1 cellular context compared by ENCODE assay signal in the genomic region with DNA sequence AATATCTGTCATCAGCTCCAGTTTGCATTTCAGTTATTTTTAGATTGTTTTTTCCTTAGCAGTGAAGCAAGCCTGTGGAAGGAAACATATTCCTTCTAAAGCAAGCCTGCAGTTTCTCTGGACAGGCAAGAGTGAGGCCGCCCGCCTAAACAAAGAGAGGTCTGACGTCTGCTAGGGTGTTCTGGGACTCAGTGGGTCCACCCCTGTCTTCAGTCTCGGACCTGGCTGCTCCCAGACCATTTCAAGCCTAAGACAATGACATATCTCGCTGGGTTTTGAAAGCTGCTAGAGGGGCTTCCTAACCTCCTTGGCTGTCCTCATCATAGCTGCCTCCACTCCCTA.
TF ChIP-seq lines count a peak whose summit lies in the region.

No MANE protein-coding gene starts in this region.

TF ChIP-seq in GM23338, 12 proteins besides CTCF, POLR2A, EP300 and RAD21:
- TF ChIP-seq, protein P1, sequence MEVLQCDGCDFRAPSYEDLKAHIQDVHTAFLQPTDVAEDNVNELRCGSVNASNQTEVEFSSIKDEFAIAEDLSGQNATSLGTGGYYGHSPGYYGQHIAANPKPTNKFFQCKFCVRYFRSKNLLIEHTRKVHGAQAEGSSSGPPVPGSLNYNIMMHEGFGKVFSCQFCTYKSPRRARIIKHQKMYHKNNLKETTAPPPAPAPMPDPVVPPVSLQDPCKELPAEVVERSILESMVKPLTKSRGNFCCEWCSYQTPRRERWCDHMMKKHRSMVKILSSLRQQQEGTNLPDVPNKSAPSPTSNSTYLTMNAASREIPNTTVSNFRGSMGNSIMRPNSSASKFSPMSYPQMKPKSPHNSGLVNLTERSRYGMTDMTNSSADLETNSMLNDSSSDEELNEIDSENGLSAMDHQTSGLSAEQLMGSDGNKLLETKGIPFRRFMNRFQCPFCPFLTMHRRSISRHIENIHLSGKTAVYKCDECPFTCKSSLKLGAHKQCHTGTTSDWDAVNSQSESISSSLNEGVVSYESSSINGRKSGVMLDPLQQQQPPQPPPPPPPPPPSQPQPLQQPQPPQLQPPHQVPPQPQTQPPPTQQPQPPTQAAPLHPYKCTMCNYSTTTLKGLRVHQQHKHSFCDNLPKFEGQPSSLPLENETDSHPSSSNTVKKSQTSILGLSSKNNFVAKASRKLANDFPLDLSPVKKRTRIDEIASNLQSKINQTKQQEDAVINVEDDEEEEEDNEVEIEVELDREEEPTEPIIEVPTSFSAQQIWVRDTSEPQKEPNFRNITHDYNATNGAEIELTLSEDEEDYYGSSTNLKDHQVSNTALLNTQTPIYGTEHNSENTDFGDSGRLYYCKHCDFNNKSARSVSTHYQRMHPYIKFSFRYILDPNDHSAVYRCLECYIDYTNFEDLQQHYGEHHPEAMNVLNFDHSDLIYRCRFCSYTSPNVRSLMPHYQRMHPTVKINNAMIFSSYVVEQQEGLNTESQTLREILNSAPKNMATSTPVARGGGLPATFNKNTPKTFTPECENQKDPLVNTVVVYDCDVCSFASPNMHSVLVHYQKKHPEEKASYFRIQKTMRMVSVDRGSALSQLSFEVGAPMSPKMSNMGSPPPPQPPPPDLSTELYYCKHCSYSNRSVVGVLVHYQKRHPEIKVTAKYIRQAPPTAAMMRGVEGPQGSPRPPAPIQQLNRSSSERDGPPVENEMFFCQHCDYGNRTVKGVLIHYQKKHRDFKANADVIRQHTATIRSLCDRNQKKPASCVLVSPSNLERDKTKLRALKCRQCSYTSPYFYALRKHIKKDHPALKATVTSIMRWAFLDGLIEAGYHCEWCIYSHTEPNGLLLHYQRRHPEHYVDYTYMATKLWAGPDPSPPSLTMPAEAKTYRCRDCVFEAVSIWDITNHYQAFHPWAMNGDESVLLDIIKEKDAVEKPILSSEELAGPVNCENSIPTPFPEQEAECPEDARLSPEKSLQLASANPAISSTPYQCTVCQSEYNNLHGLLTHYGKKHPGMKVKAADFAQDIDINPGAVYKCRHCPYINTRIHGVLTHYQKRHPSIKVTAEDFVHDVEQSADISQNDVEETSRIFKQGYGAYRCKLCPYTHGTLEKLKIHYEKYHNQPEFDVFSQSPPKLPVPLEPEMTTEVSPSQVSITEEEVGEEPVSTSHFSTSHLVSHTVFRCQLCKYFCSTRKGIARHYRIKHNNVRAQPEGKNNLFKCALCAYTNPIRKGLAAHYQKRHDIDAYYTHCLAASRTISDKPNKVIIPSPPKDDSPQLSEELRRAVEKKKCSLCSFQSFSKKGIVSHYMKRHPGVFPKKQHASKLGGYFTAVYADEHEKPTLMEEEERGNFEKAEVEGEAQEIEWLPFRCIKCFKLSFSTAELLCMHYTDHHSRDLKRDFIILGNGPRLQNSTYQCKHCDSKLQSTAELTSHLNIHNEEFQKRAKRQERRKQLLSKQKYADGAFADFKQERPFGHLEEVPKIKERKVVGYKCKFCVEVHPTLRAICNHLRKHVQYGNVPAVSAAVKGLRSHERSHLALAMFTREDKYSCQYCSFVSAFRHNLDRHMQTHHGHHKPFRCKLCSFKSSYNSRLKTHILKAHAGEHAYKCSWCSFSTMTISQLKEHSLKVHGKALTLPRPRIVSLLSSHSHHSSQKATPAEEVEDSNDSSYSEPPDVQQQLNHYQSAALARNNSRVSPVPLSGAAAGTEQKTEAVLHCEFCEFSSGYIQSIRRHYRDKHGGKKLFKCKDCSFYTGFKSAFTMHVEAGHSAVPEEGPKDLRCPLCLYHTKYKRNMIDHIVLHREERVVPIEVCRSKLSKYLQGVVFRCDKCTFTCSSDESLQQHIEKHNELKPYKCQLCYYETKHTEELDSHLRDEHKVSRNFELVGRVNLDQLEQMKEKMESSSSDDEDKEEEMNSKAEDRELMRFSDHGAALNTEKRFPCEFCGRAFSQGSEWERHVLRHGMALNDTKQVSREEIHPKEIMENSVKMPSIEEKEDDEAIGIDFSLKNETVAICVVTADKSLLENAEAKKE (CRISPR knock-in tag; IDR thresholded peaks at IDR 0.05) = no peak
